In the genomic region with DNA sequence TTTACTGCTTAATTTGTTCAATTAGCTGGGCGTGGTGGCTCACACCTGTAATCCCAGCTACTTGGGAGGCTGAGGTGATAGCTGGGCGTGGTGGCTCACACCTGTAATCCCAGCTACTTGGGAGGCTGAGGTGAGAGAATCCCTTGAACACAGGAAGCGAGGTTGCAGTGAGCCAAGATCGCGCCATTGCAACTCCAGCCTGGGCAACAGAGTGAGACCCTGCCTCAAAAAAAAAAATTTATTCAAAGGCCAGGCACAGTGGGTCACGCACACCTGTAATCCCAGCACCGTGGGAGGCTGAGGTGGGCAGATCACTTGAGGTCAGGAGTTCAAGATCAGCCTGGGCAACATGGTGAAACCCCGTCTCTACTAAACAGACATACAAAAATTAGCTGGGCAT, we compare ENCODE assay signal across 10 cellular contexts. TPM values are rescaled to one million over a fixed set of nuclear protein-coding genes. Genes with fewer than 3 reads are reported as not detected.
DNase-seq lines count a peak whose midpoint lies in the region; ATAC-seq, FAIRE-seq and TF ChIP-seq lines count a peak whose summit lies in the region.
"Not testable (repeated sequence)": the region's sequence is repeated elsewhere in the genome, so short reads cannot be mapped to it uniquely, and the experiment has no call there.
"Had no signal": no experiment of that assay in that cellular context is flagged by ENCODE, and none has a peak within 500 bp of the region (broad histone marks: within the 10 kb centered on the region; RNA-seq: fewer than 3 reads in every experiment).

No MANE protein-coding gene starts in this region.

- H3K4me1 Mint-ChIP-seq in CD8-positive, alpha-beta T cell (ENCODE audit: low read depth) = peaks cover 22% of the 10 kb centered on the region
- H3K4me1 Mint-ChIP-seq in HFFc6 (ENCODE audit: low read depth) (peaks cover 40% of the 10 kb centered on the region), T-cell (peaks cover 12 to 32% (median 27%) of the 10 kb centered on the region in 3 donors)
- H3K4me1 Mint-ChIP-seq in activated T-helper 17 cell treated with anti-CD3 and anti-CD28 coated beads, Interleukin-2, amount 50 U/mL, for 72 hours = peaks cover 25% of the 10 kb centered on the region
- peaks cover 10% of the 10 kb centered on the region for H3K4me1 Mint-ChIP-seq in central memory CD8-positive, alpha-beta T cell

- ATAC-seq in CD8-positive, alpha-beta T cell; T-cell (replicated peaks in 1 of 4); activated T-helper 17 cell treated with anti-CD3 and anti-CD28 coated beads, Interleukin-2, amount 50 U/mL, for 72 hours (replicated peaks); central memory CD8-positive, alpha-beta T cell (replicated peaks; ENCODE audit: extremely low read depth, poor library complexity, severe bottlenecking); HepG2: not testable (repeated sequence)

- not testable (repeated sequence) for H4K20me1 ChIP-seq in HepG2 (ENCODE audit: insufficient read depth, low read length)

- H3K79me2 ChIP-seq in HepG2 (ENCODE audit: insufficient read depth, low read length) = peaks cover 33% of the 10 kb centered on the region

- H3K36me3 ChIP-seq in CD8-positive, alpha-beta T cell (ENCODE audit: insufficient read depth, low read length) = peaks cover 50% of the 10 kb centered on the region
- H3K36me3 ChIP-seq in HepG2 (replicated peaks in 1 of 2; ENCODE audit: control insufficient read depth in 1 of 2, insufficient read depth in 2 of 2, low read length in 2 of 2) = peaks cover 23 to 55% of the 10 kb centered on the region in 2 experiments

- not testable (repeated sequence) for H3K4me3 ChIP-seq in CD8-positive, alpha-beta T cell (ENCODE audit: low read depth, low read length); HepG2 (replicated peaks in 1 of 3; ENCODE audit: insufficient read depth in 1 of 3, low read depth in 2 of 3, low read length in 3 of 3)

- not testable (repeated sequence) for FAIRE-seq in HepG2 (lab: Jason Lieb, UNC)

- not testable (repeated sequence) for TF ChIP-seq EP300 in HepG2 (IDR thresholded peaks at IDR 0.05; ENCODE audit: low read depth in 2 of 2, low read length in 2 of 2); HepG2 (CRISPR knock-in tag; IDR thresholded peaks at IDR 0.05; ENCODE audit: borderline replicate concordance)

- TF ChIP-seq POLR2A in HepG2 (IDR thresholded peaks at IDR 0.05; ENCODE audit: insufficient read depth in 1 of 2, low read depth in 2 of 2, low read length in 2 of 2) = not testable (repeated sequence)

- BruUV-seq in HepG2 (replicated peaks; lab: Mats Ljungman, UMichigan) = not testable (repeated sequence)

- H3K36me3 Mint-ChIP-seq in CD8-positive, alpha-beta T cell = peaks cover 62% of the 10 kb centered on the region
- peaks cover 31% of the 10 kb centered on the region for H3K36me3 Mint-ChIP-seq in HFFc6 (ENCODE audit: low read depth)
- peaks cover 45% of the 10 kb centered on the region for H3K36me3 Mint-ChIP-seq in T-cell
- not testable (repeated sequence) for H3K36me3 Mint-ChIP-seq in activated T-helper 17 cell treated with anti-CD3 and anti-CD28 coated beads, Interleukin-2, amount 50 U/mL, for 72 hours (ENCODE audit: low read depth)
- H3K36me3 Mint-ChIP-seq in central memory CD8-positive, alpha-beta T cell (ENCODE audit: insufficient read depth) = peaks cover 54% of the 10 kb centered on the region

- H3K9me3 Mint-ChIP-seq in CD8-positive, alpha-beta T cell; HFFc6; T-cell; activated T-helper 17 cell treated with anti-CD3 and anti-CD28 coated beads, Interleukin-2, amount 50 U/mL, for 72 hours; central memory CD8-positive, alpha-beta T cell: not testable (repeated sequence)

- not testable (repeated sequence) for H3K27me3 ChIP-seq in CD8-positive, alpha-beta T cell (ENCODE audit: insufficient read depth, low read length); HepG2 (ENCODE audit: control insufficient read depth in 1 of 2, insufficient read depth in 2 of 2, low read length in 2 of 2)

- not testable (repeated sequence) for TF ChIP-seq CTCF in CD8-positive, alpha-beta T cell (IDR thresholded peaks at IDR 0.05); HFFc6 (IDR thresholded peaks at IDR 0.05); HepG2 (CRISPR knock-in tag; IDR thresholded peaks at IDR 0.05)

- not testable (repeated sequence) for H3K4me3 Mint-ChIP-seq in CD8-positive, alpha-beta T cell; HFFc6; activated T-helper 17 cell treated with anti-CD3 and anti-CD28 coated beads, Interleukin-2, amount 50 U/mL, for 72 hours
- peak overlapping the region in 2 of 3 donors; percentile 28 to 59 for H3K4me3 Mint-ChIP-seq in T-cell
- H3K4me3 Mint-ChIP-seq in central memory CD8-positive, alpha-beta T cell = peak overlapping the region; percentile 50

- 97% methylated on average over 8 of the region's 8 CpGs for WGBS in HepG2 (ENCODE audit: low lambda C conversion rate)

- H3K9me3 ChIP-seq in CD8-positive, alpha-beta T cell (ENCODE audit: low read length); HepG2 (ENCODE audit: low read length): not testable (repeated sequence)

- TF ChIP-seq RAD21 in HepG2 (CRISPR knock-in tag; IDR thresholded peaks at IDR 0.05) = not testable (repeated sequence)

- H3K27ac ChIP-seq in CD8-positive, alpha-beta T cell (ENCODE audit: low read depth, low read length); HepG2 (ENCODE audit: extremely low read length, insufficient read depth, low read length): not testable (repeated sequence)

- POLR2A ChIA-PET in CD8-positive, alpha-beta T cell (lab: Charles Lee); T-cell (lab: Charles Lee): not testable (repeated sequence)
- POLR2A ChIA-PET in HepG2 (lab: Yijun Ruan, JAX) = interaction anchor here (1.3 kb wide), 1 partner anchor 35 kb away, joined by 5 read pairs; the partner anchor contains the start of gene CHTOP

- H3K4me1 ChIP-seq in CD8-positive, alpha-beta T cell (ENCODE audit: insufficient read depth, low read length) = peaks cover 22% of the 10 kb centered on the region
- H3K4me1 ChIP-seq in HepG2 (ENCODE audit: insufficient read depth, low read length) = peaks cover 29% of the 10 kb centered on the region

- peak overlapping the region; percentile 36; the same call in 1 of the 2 replicates for H3K4me2 ChIP-seq in HepG2 (ENCODE audit: low read depth, low read length)

- CTCF ChIA-PET in CD8-positive, alpha-beta T cell (lab: Charles Lee); T-cell (lab: Charles Lee); HepG2 (lab: Yijun Ruan, JAX; ENCODE audit: low intra/inter-chr PET ratio, low total read pairs): not testable (repeated sequence)

- intact Hi-C loops in CD8-positive, alpha-beta T cell (cut with DNase I, micrococcal nuclease); HepG2 (cut with micrococcal nuclease; ENCODE audit: unreplicated experiment): not testable (repeated sequence)
- intact Hi-C loops in posterior vena cava (cut with DNase I) = loop anchor here in 1 of 2 donors (10.0 kb wide), 1 partner anchor 154 kb away; no protein-coding TSS in a partner anchor

- H2AFZ ChIP-seq in HepG2 (ENCODE audit: low read length) = not testable (repeated sequence)

- in situ Hi-C loops in HepG2 (cut with HindIII; ENCODE audit: extremely low pct_ligation_motif_present, low pct_unique_long_range_greater_than_20kb) = not testable (repeated sequence)

- not testable (repeated sequence) for H3K9ac ChIP-seq in HepG2 (ENCODE audit: insufficient read depth, low read depth, low read length)

- not testable (repeated sequence) for H3K27me3 Mint-ChIP-seq in CD8-positive, alpha-beta T cell (ENCODE audit: low read depth); HFFc6 (ENCODE audit: insufficient read depth); T-cell; activated T-helper 17 cell treated with anti-CD3 and anti-CD28 coated beads, Interleukin-2, amount 50 U/mL, for 72 hours; central memory CD8-positive, alpha-beta T cell

- DNase-seq in CD8-positive, alpha-beta T cell; HFFc6; T-cell; central memory CD8-positive, alpha-beta T cell (ENCODE audit: low spot score in 2 of 2); HepG2 (ENCODE audit: low spot score): not testable (repeated sequence)
- peak; percentile 38 for DNase-seq in posterior vena cava (ENCODE audit: low spot score)

- peak overlapping the region; percentile 67 for H3K27ac Mint-ChIP-seq in CD8-positive, alpha-beta T cell
- peak overlapping the region; percentile 33; the same call in 1 of the 2 replicates for H3K27ac Mint-ChIP-seq in HFFc6
- H3K27ac Mint-ChIP-seq in T-cell; central memory CD8-positive, alpha-beta T cell (ENCODE audit: low read depth): not testable (repeated sequence)
- peak overlapping the region; percentile 83 for H3K27ac Mint-ChIP-seq in activated T-helper 17 cell treated with anti-CD3 and anti-CD28 coated beads, Interleukin-2, amount 50 U/mL, for 72 hours

RNA-seq across cellular contexts. Expression of gene ILF2, which starts 2.1 kb away (rescaled TPM):
- 100 to 1,000 TPM; 150 to 156 TPM for total RNA-seq in CD8-positive, alpha-beta T cell
- total RNA-seq in HFFc6 (2021; fragmentation: NEBNext Ultra II Directional; extraction: Animal tissue kit (Norgen Biotek cat#: 25700)) = 100 to 1,000 TPM; 127 to 169 (median 156) TPM
- total RNA-seq in T-cell = 100 to 1,000 TPM in 2 of 5 donors, 10 to 100 TPM in 3; 86.6 to 137 (median 90.0) TPM
- 100 to 1,000 TPM; 153 to 245 TPM for total RNA-seq in activated T-helper 17 cell treated with anti-CD3 and anti-CD28 coated beads, Interleukin-2, amount 50 U/mL, for 72 hours
- total RNA-seq in HepG2 (2016; rRNA removed; fragmentation: Illumina TruSeq; extraction: Trizol) = 366 and 491 TPM in 2 replicates
- total RNA-seq in HepG2 (2016; cell fraction: cytosol; rRNA removed; fragmentation: Illumina TruSeq; extraction: Trizol; ENCODE audit: low read depth) = 146 and 174 TPM in 2 replicates
- 359 and 502 TPM in 2 replicates for total RNA-seq in HepG2 (2016; cell fraction: insoluble cytoplasmic fraction; rRNA removed; fragmentation: Illumina TruSeq; extraction: Trizol)
- 204 and 223 TPM in 2 replicates for total RNA-seq in HepG2 (2016; cell fraction: membrane; rRNA removed; fragmentation: Illumina TruSeq; extraction: Trizol)
- total RNA-seq in HepG2 (2016; cell fraction: nucleus; rRNA removed; fragmentation: Illumina TruSeq; extraction: Trizol) = 153 and 156 TPM in 2 replicates
- 206 and 292 TPM in 2 replicates for polyA plus RNA-seq in HepG2 (2011; rRNA removed)
- 210 and 226 TPM in 2 replicates for polyA plus RNA-seq in HepG2 (2011; cell fraction: cytosol; rRNA removed)
- 112 and 130 TPM in 2 replicates for polyA plus RNA-seq in HepG2 (2011; cell fraction: nucleus; rRNA removed)
- polyA plus RNA-seq in HepG2 (2012) = 167 and 197 TPM in 2 replicates
- 110 and 126 TPM in 2 replicates for polyA plus RNA-seq in HepG2 (2016; cell fraction: cytosol; fragmentation: Illumina TruSeq; extraction: Trizol; ENCODE audit: low read depth)
- polyA plus RNA-seq in HepG2 (2016; cell fraction: insoluble cytoplasmic fraction; fragmentation: Illumina TruSeq; extraction: Trizol; ENCODE audit: low read depth) = 421 and 450 TPM in 2 replicates
- polyA plus RNA-seq in HepG2 (2016; cell fraction: membrane; fragmentation: Illumina TruSeq; extraction: Trizol; ENCODE audit: low read depth) = 135 and 147 TPM in 2 replicates
- polyA plus RNA-seq in HepG2 (2016; cell fraction: nucleus; fragmentation: Illumina TruSeq; extraction: Trizol; ENCODE audit: insufficient read depth, low read depth) = 209 and 219 TPM in 2 replicates
- polyA minus RNA-seq in HepG2 (2011; rRNA and poly(A)+ RNA removed; ENCODE audit: low replicate concordance) = 261 and 433 TPM in 2 replicates
- 119 and 120 TPM in 2 replicates for polyA minus RNA-seq in HepG2 (2011; cell fraction: cytosol; rRNA and poly(A)+ RNA removed)
- polyA minus RNA-seq in HepG2 (2011; cell fraction: nucleus; rRNA and poly(A)+ RNA removed) = 73.5 and 81.7 TPM in 2 replicates
- 10 to 100 TPM; 66.9 to 82.3 TPM for total RNA-seq in posterior vena cava

RNA-seq across cellular contexts. Expression of gene NPR1, which starts 9.8 kb away (rescaled TPM):
- total RNA-seq in CD8-positive, alpha-beta T cell = not detected
- total RNA-seq in HFFc6 (2021; fragmentation: NEBNext Ultra II Directional; extraction: Animal tissue kit (Norgen Biotek cat#: 25700)) = under 1 TPM in 1 of 6 experiments, not detected in 5; 0.05 TPM
- under 1 TPM in 3 of 5 donors, not detected in 2; 0.23 to 0.44 (median 0.35) TPM for total RNA-seq in T-cell
- under 1 TPM in 1 of 2 donors, not detected in 1; 0.19 TPM for total RNA-seq in activated T-helper 17 cell treated with anti-CD3 and anti-CD28 coated beads, Interleukin-2, amount 50 U/mL, for 72 hours
- not detected in 2 replicates for total RNA-seq in HepG2 (2016; rRNA removed; fragmentation: Illumina TruSeq; extraction: Trizol)
- total RNA-seq in HepG2 (2016; cell fraction: cytosol; rRNA removed; fragmentation: Illumina TruSeq; extraction: Trizol; ENCODE audit: low read depth) = not detected in 2 replicates
- total RNA-seq in HepG2 (2016; cell fraction: insoluble cytoplasmic fraction; rRNA removed; fragmentation: Illumina TruSeq; extraction: Trizol) = not detected in 2 replicates
- total RNA-seq in HepG2 (2016; cell fraction: membrane; rRNA removed; fragmentation: Illumina TruSeq; extraction: Trizol) = not detected in 2 replicates
- total RNA-seq in HepG2 (2016; cell fraction: nucleus; rRNA removed; fragmentation: Illumina TruSeq; extraction: Trizol) = not detected in 2 replicates
- not detected in 2 replicates for polyA plus RNA-seq in HepG2 (2011; rRNA removed)
- polyA plus RNA-seq in HepG2 (2011; cell fraction: cytosol; rRNA removed) = 0.07 TPM in 1 of 2 replicates, not detected in the other
- not detected in 2 replicates for polyA plus RNA-seq in HepG2 (2011; cell fraction: nucleus; rRNA removed)
- polyA plus RNA-seq in HepG2 (2012) = not detected in 2 replicates
- polyA plus RNA-seq in HepG2 (2016; cell fraction: cytosol; fragmentation: Illumina TruSeq; extraction: Trizol; ENCODE audit: low read depth) = not detected in 2 replicates
- not detected in 2 replicates for polyA plus RNA-seq in HepG2 (2016; cell fraction: insoluble cytoplasmic fraction; fragmentation: Illumina TruSeq; extraction: Trizol; ENCODE audit: low read depth)
- not detected in 2 replicates for polyA plus RNA-seq in HepG2 (2016; cell fraction: membrane; fragmentation: Illumina TruSeq; extraction: Trizol; ENCODE audit: low read depth)
- not detected in 2 replicates for polyA plus RNA-seq in HepG2 (2016; cell fraction: nucleus; fragmentation: Illumina TruSeq; extraction: Trizol; ENCODE audit: insufficient read depth, low read depth)
- polyA minus RNA-seq in HepG2 (2011; rRNA and poly(A)+ RNA removed; ENCODE audit: low replicate concordance) = 106 TPM in 1 of 2 replicates, not detected in the other
- 0.10 and 0.26 TPM in 2 replicates for polyA minus RNA-seq in HepG2 (2011; cell fraction: cytosol; rRNA and poly(A)+ RNA removed)
- polyA minus RNA-seq in HepG2 (2011; cell fraction: nucleus; rRNA and poly(A)+ RNA removed) = 0.13 TPM in 1 of 2 replicates, not detected in the other
- 100 to 1,000 TPM; 107 to 119 TPM for total RNA-seq in posterior vena cava
- total RNA-seq: G401, IMR-90, LHCN-M2 had no signal

RNA-seq across cellular contexts. Expression of gene SNAPIN, which starts 10.2 kb away (rescaled TPM):
- 1 to 10 TPM; 6.1 to 6.5 TPM for total RNA-seq in CD8-positive, alpha-beta T cell
- total RNA-seq in HFFc6 (2021; fragmentation: NEBNext Ultra II Directional; extraction: Animal tissue kit (Norgen Biotek cat#: 25700)) = 10 to 100 TPM; 40.7 to 46.7 (median 42.4) TPM
- 10 to 100 TPM; 16.1 to 29.8 (median 26.6) TPM for total RNA-seq in T-cell
- total RNA-seq in activated T-helper 17 cell treated with anti-CD3 and anti-CD28 coated beads, Interleukin-2, amount 50 U/mL, for 72 hours = 10 to 100 TPM; 27.3 to 29.0 TPM
- total RNA-seq in HepG2 (2016; rRNA removed; fragmentation: Illumina TruSeq; extraction: Trizol) = 25.7 and 34.3 TPM in 2 replicates
- 17.2 and 21.6 TPM in 2 replicates for total RNA-seq in HepG2 (2016; cell fraction: cytosol; rRNA removed; fragmentation: Illumina TruSeq; extraction: Trizol; ENCODE audit: low read depth)
- total RNA-seq in HepG2 (2016; cell fraction: insoluble cytoplasmic fraction; rRNA removed; fragmentation: Illumina TruSeq; extraction: Trizol) = 28.1 and 34.1 TPM in 2 replicates
- total RNA-seq in HepG2 (2016; cell fraction: membrane; rRNA removed; fragmentation: Illumina TruSeq; extraction: Trizol) = 27.9 and 30.7 TPM in 2 replicates
- total RNA-seq in HepG2 (2016; cell fraction: nucleus; rRNA removed; fragmentation: Illumina TruSeq; extraction: Trizol) = 11.1 and 12.2 TPM in 2 replicates
- 21.7 and 23.9 TPM in 2 replicates for polyA plus RNA-seq in HepG2 (2011; rRNA removed)
- polyA plus RNA-seq in HepG2 (2011; cell fraction: cytosol; rRNA removed) = 23.2 and 25.5 TPM in 2 replicates
- polyA plus RNA-seq in HepG2 (2011; cell fraction: nucleus; rRNA removed) = 11.8 and 17.6 TPM in 2 replicates
- polyA plus RNA-seq in HepG2 (2012) = 11.7 and 15.3 TPM in 2 replicates
- 20.4 and 22.1 TPM in 2 replicates for polyA plus RNA-seq in HepG2 (2016; cell fraction: cytosol; fragmentation: Illumina TruSeq; extraction: Trizol; ENCODE audit: low read depth)
- 31.0 and 31.2 TPM in 2 replicates for polyA plus RNA-seq in HepG2 (2016; cell fraction: insoluble cytoplasmic fraction; fragmentation: Illumina TruSeq; extraction: Trizol; ENCODE audit: low read depth)
- 23.6 and 28.1 TPM in 2 replicates for polyA plus RNA-seq in HepG2 (2016; cell fraction: membrane; fragmentation: Illumina TruSeq; extraction: Trizol; ENCODE audit: low read depth)
- polyA plus RNA-seq in HepG2 (2016; cell fraction: nucleus; fragmentation: Illumina TruSeq; extraction: Trizol; ENCODE audit: insufficient read depth, low read depth) = 20.7 and 21.7 TPM in 2 replicates
- 7.3 and 37.6 TPM in 2 replicates for polyA minus RNA-seq in HepG2 (2011; rRNA and poly(A)+ RNA removed; ENCODE audit: low replicate concordance)
- 7.2 and 8.8 TPM in 2 replicates for polyA minus RNA-seq in HepG2 (2011; cell fraction: cytosol; rRNA and poly(A)+ RNA removed)
- 4.5 and 9.3 TPM in 2 replicates for polyA minus RNA-seq in HepG2 (2011; cell fraction: nucleus; rRNA and poly(A)+ RNA removed)
- total RNA-seq in posterior vena cava = 10 to 100 TPM; 30.3 to 31.2 TPM

RNA-seq across cellular contexts. Expression of gene CHTOP, which starts 34.8 kb away (rescaled TPM):
- total RNA-seq in CD8-positive, alpha-beta T cell = 10 to 100 TPM; 79.1 to 81.2 TPM
- 10 to 100 TPM; 48.1 to 57.9 (median 53.9) TPM for total RNA-seq in HFFc6 (2021; fragmentation: NEBNext Ultra II Directional; extraction: Animal tissue kit (Norgen Biotek cat#: 25700))
- total RNA-seq in T-cell (100 to 1,000 TPM in 3 of 5 donors, 10 to 100 TPM in 2; 76.7 to 131 (median 130) TPM), HepG2 (2016; rRNA removed; fragmentation: Illumina TruSeq; extraction: Trizol) (35.4 and 38.0 TPM in 2 replicates), posterior vena cava (10 to 100 TPM; 44.5 to 47.3 TPM)
- 10 to 100 TPM; 70.6 to 88.6 TPM for total RNA-seq in activated T-helper 17 cell treated with anti-CD3 and anti-CD28 coated beads, Interleukin-2, amount 50 U/mL, for 72 hours
- total RNA-seq in HepG2 (2016; cell fraction: cytosol; rRNA removed; fragmentation: Illumina TruSeq; extraction: Trizol; ENCODE audit: low read depth) = 14.3 and 17.0 TPM in 2 replicates
- total RNA-seq in HepG2 (2016; cell fraction: insoluble cytoplasmic fraction; rRNA removed; fragmentation: Illumina TruSeq; extraction: Trizol) = 34.0 and 41.6 TPM in 2 replicates
- total RNA-seq in HepG2 (2016; cell fraction: membrane; rRNA removed; fragmentation: Illumina TruSeq; extraction: Trizol) = 24.6 and 26.6 TPM in 2 replicates
- total RNA-seq in HepG2 (2016; cell fraction: nucleus; rRNA removed; fragmentation: Illumina TruSeq; extraction: Trizol) = 60.5 and 67.4 TPM in 2 replicates
- polyA plus RNA-seq in HepG2 (2011; rRNA removed) = 47.1 and 51.9 TPM in 2 replicates
- 33.6 and 37.2 TPM in 2 replicates for polyA plus RNA-seq in HepG2 (2011; cell fraction: cytosol; rRNA removed)
- 57.8 and 64.5 TPM in 2 replicates for polyA plus RNA-seq in HepG2 (2011; cell fraction: nucleus; rRNA removed)
- 40.9 and 49.6 TPM in 2 replicates for polyA plus RNA-seq in HepG2 (2012)
- 11.0 and 11.5 TPM in 2 replicates for polyA plus RNA-seq in HepG2 (2016; cell fraction: cytosol; fragmentation: Illumina TruSeq; extraction: Trizol; ENCODE audit: low read depth)
- 59.9 and 65.3 TPM in 2 replicates for polyA plus RNA-seq in HepG2 (2016; cell fraction: insoluble cytoplasmic fraction; fragmentation: Illumina TruSeq; extraction: Trizol; ENCODE audit: low read depth)
- 17.8 and 18.3 TPM in 2 replicates for polyA plus RNA-seq in HepG2 (2016; cell fraction: membrane; fragmentation: Illumina TruSeq; extraction: Trizol; ENCODE audit: low read depth)
- 108 TPM in 2 replicates for polyA plus RNA-seq in HepG2 (2016; cell fraction: nucleus; fragmentation: Illumina TruSeq; extraction: Trizol; ENCODE audit: insufficient read depth, low read depth)
- 34.2 and 56.3 TPM in 2 replicates for polyA minus RNA-seq in HepG2 (2011; rRNA and poly(A)+ RNA removed; ENCODE audit: low replicate concordance)
- 16.0 and 16.8 TPM in 2 replicates for polyA minus RNA-seq in HepG2 (2011; cell fraction: cytosol; rRNA and poly(A)+ RNA removed)
- polyA minus RNA-seq in HepG2 (2011; cell fraction: nucleus; rRNA and poly(A)+ RNA removed) = 134 and 152 TPM in 2 replicates

RNA-seq across cellular contexts. Expression of gene S100A1, which starts 40.4 kb away (rescaled TPM):
- not detected for total RNA-seq in CD8-positive, alpha-beta T cell
- under 1 TPM in 3 of 6 experiments, not detected in 3; 0.59 to 0.96 (median 0.82) TPM for total RNA-seq in HFFc6 (2021; fragmentation: NEBNext Ultra II Directional; extraction: Animal tissue kit (Norgen Biotek cat#: 25700))
- not detected for total RNA-seq in T-cell
- total RNA-seq in activated T-helper 17 cell treated with anti-CD3 and anti-CD28 coated beads, Interleukin-2, amount 50 U/mL, for 72 hours = not detected
- total RNA-seq in HepG2 (2016; rRNA removed; fragmentation: Illumina TruSeq; extraction: Trizol) = 120 and 151 TPM in 2 replicates
- total RNA-seq in HepG2 (2016; cell fraction: cytosol; rRNA removed; fragmentation: Illumina TruSeq; extraction: Trizol; ENCODE audit: low read depth) = 28.0 and 35.5 TPM in 2 replicates
- 119 and 133 TPM in 2 replicates for total RNA-seq in HepG2 (2016; cell fraction: insoluble cytoplasmic fraction; rRNA removed; fragmentation: Illumina TruSeq; extraction: Trizol)
- 48.1 and 56.1 TPM in 2 replicates for total RNA-seq in HepG2 (2016; cell fraction: membrane; rRNA removed; fragmentation: Illumina TruSeq; extraction: Trizol)
- 54.6 and 59.6 TPM in 2 replicates for total RNA-seq in HepG2 (2016; cell fraction: nucleus; rRNA removed; fragmentation: Illumina TruSeq; extraction: Trizol)
- 238 and 251 TPM in 2 replicates for polyA plus RNA-seq in HepG2 (2011; rRNA removed)
- polyA plus RNA-seq in HepG2 (2011; cell fraction: cytosol; rRNA removed) = 339 and 395 TPM in 2 replicates
- 68.2 and 87.5 TPM in 2 replicates for polyA plus RNA-seq in HepG2 (2011; cell fraction: nucleus; rRNA removed)
- 109 and 178 TPM in 2 replicates for polyA plus RNA-seq in HepG2 (2012)
- polyA plus RNA-seq in HepG2 (2016; cell fraction: cytosol; fragmentation: Illumina TruSeq; extraction: Trizol; ENCODE audit: low read depth) = 100 and 132 TPM in 2 replicates
- 381 and 401 TPM in 2 replicates for polyA plus RNA-seq in HepG2 (2016; cell fraction: insoluble cytoplasmic fraction; fragmentation: Illumina TruSeq; extraction: Trizol; ENCODE audit: low read depth)
- 143 and 156 TPM in 2 replicates for polyA plus RNA-seq in HepG2 (2016; cell fraction: membrane; fragmentation: Illumina TruSeq; extraction: Trizol; ENCODE audit: low read depth)
- polyA plus RNA-seq in HepG2 (2016; cell fraction: nucleus; fragmentation: Illumina TruSeq; extraction: Trizol; ENCODE audit: insufficient read depth, low read depth) = 222 and 236 TPM in 2 replicates
- 3.5 and 272 TPM in 2 replicates for polyA minus RNA-seq in HepG2 (2011; rRNA and poly(A)+ RNA removed; ENCODE audit: low replicate concordance)
- polyA minus RNA-seq in HepG2 (2011; cell fraction: cytosol; rRNA and poly(A)+ RNA removed) = 102 and 128 TPM in 2 replicates
- polyA minus RNA-seq in HepG2 (2011; cell fraction: nucleus; rRNA and poly(A)+ RNA removed) = 35.0 and 41.2 TPM in 2 replicates
- total RNA-seq in posterior vena cava = 1 to 10 TPM in 1 of 2 donors, under 1 TPM in 1; 0.74 to 1.8 TPM

Comparison
In these comparisons a context has a peak if more than half of its experiments do, and no peak if none do; other contexts are left out.
1. RNA of gene NPR1, which starts 9.8 kb away (total RNA-seq): 107 to 119 TPM in posterior vena cava; 0.23 to 0.44 TPM in T-cell, 0.19 TPM in activated T-helper 17 cell treated with anti-CD3 and anti-CD28 coated beads, Interleukin-2, amount 50 U/mL, for 72 hours, 0.05 TPM in HFFc6, not detected in CD8-positive, alpha-beta T cell and not detected in HepG2; every median in the first group is over 10 times any median in the second.